Comparison of ENCODE assay signal across 9 cellular contexts in the genomic region with DNA sequence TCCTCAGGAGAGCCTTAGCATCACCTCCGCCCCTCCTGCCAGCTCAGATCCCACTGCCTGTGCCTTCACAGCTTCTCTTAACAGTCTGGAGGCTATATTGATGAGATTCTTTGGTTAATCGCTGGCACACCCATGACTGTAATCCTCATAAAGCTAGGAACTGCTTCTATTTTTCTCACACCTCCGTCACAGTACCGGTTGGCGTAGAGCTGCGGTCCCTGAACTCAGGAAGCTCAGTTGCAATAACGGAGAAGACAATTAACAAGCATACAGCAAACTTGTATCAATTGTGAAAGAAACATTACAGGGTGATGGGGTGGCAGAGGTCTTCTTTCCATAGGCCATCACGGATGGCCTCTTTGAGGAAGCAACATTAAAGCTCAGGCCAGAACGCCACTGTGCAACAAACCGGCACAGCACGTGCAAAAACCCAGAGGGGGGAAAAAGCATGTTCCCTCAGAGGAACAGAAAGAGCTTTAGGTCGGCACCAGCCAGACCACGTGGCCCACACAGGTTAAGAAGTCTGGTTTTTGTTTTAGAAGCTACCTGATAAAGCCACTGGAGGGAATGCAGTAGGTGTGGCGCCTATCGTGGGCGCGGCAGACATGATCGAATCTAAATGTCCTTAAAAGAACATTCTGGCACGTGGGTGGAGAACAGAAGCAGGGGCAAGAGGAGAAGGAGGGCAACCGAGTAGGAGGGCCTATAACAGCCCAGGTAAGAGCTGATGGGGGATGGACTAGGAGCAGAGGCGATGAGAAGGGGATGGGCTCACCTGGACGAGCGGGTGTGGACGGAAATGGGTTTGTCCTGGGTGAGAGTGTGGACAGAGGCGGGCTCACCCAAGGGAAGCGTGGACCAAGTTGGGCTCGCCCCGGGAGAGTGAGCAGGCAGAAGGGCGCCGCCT. TPM values are rescaled to one million over a fixed set of nuclear protein-coding genes. Genes with fewer than 3 reads are reported as not detected.
DNase-seq lines count a peak whose midpoint lies in the region; ATAC-seq, FAIRE-seq and TF ChIP-seq lines count a peak whose summit lies in the region.
"Not testable (repeated sequence)": the region's sequence is repeated elsewhere in the genome, so short reads cannot be mapped to it uniquely, and the experiment has no call there.
"Had no signal": no experiment of that assay in that cellular context is flagged by ENCODE, and none has a peak within 500 bp of the region (broad histone marks: within the 10 kb centered on the region; RNA-seq: fewer than 3 reads in every experiment).

No MANE protein-coding gene starts in this region.

- not testable (repeated sequence) for TF ChIP-seq POLR2A in ovary (IDR thresholded peaks at IDR 0.05)

- peak; percentile 33 for ATAC-seq in GM18502 (IDR thresholded peaks at IDR 0.05; ENCODE audit: poor library complexity, unreplicated experiment)
- ATAC-seq in activated T-cell treated with anti-CD3 and anti-CD28 coated beads, Interleukin-2, amount 50 U/mL, for 72 hours (replicated peaks in 1 of 2): peak; percentile 32 to 48
- ATAC-seq in effector memory CD8-positive, alpha-beta T cell (replicated peaks): peak; percentile 44
- not testable (repeated sequence) for ATAC-seq in upper lobe of right lung

- H3K4me3 Mint-ChIP-seq in activated T-cell treated with anti-CD3 and anti-CD28 coated beads, Interleukin-2, amount 50 U/mL, for 72 hours: peak overlapping the region; percentile 92 to 93
- peak overlapping the region; percentile 95 to 98 for H3K4me3 Mint-ChIP-seq in effector memory CD8-positive, alpha-beta T cell

- POLR2A ChIA-PET in HEK293 (lab: Yijun Ruan, JAX): not testable (repeated sequence)

- peak overlapping the region; percentile 68; the same call in 1 of the 2 replicates for H3K27ac ChIP-seq in HEK293 (ENCODE audit: extremely low read depth, low read depth, low read length)
- not testable (repeated sequence) for H3K27ac ChIP-seq in kidney (ENCODE audit: low read depth in 2 of 2, low read length in 2 of 2)
- H3K27ac ChIP-seq in ovary: peak overlapping the region in 1 of 2 donors; percentile 59
- H3K27ac ChIP-seq in upper lobe of right lung: peak overlapping the region; percentile 72

- not testable (repeated sequence) for H3K9me3 Mint-ChIP-seq in activated T-cell treated with anti-CD3 and anti-CD28 coated beads, Interleukin-2, amount 50 U/mL, for 72 hours; effector memory CD8-positive, alpha-beta T cell

- H3K9me3 ChIP-seq in HEK293 (ENCODE audit: control insufficient read depth, insufficient read depth, low read depth, low read length); kidney (ENCODE audit: control insufficient read depth in 1 of 2, low read length in 2 of 2); ovary; upper lobe of right lung: not testable (repeated sequence)

- intact Hi-C loops in kidney (cut with DNase I); upper lobe of right lung (cut with DNase I): not testable (repeated sequence)
- intact Hi-C loops in ovary (cut with DNase I): loop anchor here in 1 of 4 donors (10.0 kb wide), 1 partner anchor 96 kb away; a partner anchor contains a TSS

- TF ChIP-seq CTCF in HEK293 (tag by site-specific recombination; IDR thresholded peaks at IDR 0.05); kidney (IDR thresholded peaks at IDR 0.05; ENCODE audit: borderline replicate concordance, extremely low read depth, insufficient read depth); ovary (IDR thresholded peaks at IDR 0.05); upper lobe of right lung (IDR thresholded peaks at IDR 0.05): not testable (repeated sequence)

- not testable (repeated sequence) for H3K27me3 Mint-ChIP-seq in activated T-cell treated with anti-CD3 and anti-CD28 coated beads, Interleukin-2, amount 50 U/mL, for 72 hours (ENCODE audit: low read depth); effector memory CD8-positive, alpha-beta T cell

- not testable (repeated sequence) for H3K27me3 ChIP-seq in ovary, upper lobe of right lung

- H3K36me3 Mint-ChIP-seq in activated T-cell treated with anti-CD3 and anti-CD28 coated beads, Interleukin-2, amount 50 U/mL, for 72 hours (ENCODE audit: insufficient read depth in 2 of 2): not testable (repeated sequence)
- peaks cover 32% of the 10 kb centered on the region for H3K36me3 Mint-ChIP-seq in effector memory CD8-positive, alpha-beta T cell (ENCODE audit: insufficient read depth)

- DNase-seq in NCI-H146 (lab: John Stamatoyannopoulos, UW): peak; percentile 7
- DNase-seq in activated T-cell treated with anti-CD3 and anti-CD28 coated beads, Interleukin-2, amount 50 U/mL, for 72 hours; kidney; ovary; upper lobe of right lung: not testable (repeated sequence)
- peak in 1 of 3 experiments; percentile 25 for DNase-seq in effector memory CD8-positive, alpha-beta T cell

- H3K4me3 ChIP-seq in HEK293 (ENCODE audit: low read depth, low read length) (peak overlapping the region; percentile 92), kidney (ENCODE audit: low read length in 2 of 2) (peak overlapping the region; percentile 67 to 69), ovary (peak overlapping the region; percentile 76), upper lobe of right lung (peak overlapping the region; percentile 75)

- not testable (repeated sequence) for H3K4me1 ChIP-seq in HEK293 (ENCODE audit: control insufficient read depth, insufficient read depth, low read length); kidney (ENCODE audit: control insufficient read depth in 1 of 2, insufficient read depth in 1 of 2, low read depth in 1 of 2, low read length in 2 of 2); ovary (ENCODE audit: insufficient read depth); upper lobe of right lung

- H3K27ac Mint-ChIP-seq in activated T-cell treated with anti-CD3 and anti-CD28 coated beads, Interleukin-2, amount 50 U/mL, for 72 hours: peak overlapping the region; percentile 93
- H3K27ac Mint-ChIP-seq in effector memory CD8-positive, alpha-beta T cell: peak overlapping the region; percentile 93 to 96

- peak overlapping the region in 1 of 2 donors; percentile 34 for H3K9ac ChIP-seq in kidney (ENCODE audit: low read length in 2 of 2)

- CTCF ChIA-PET in HEK293 (lab: Yijun Ruan, JAX): not testable (repeated sequence)

- not testable (repeated sequence) for TF ChIP-seq EP300 in ovary (IDR thresholded peaks at IDR 0.05)

- H3K36me3 ChIP-seq in HEK293 (ENCODE audit: control insufficient read depth in 2 of 2, insufficient read depth in 1 of 2, low read length in 2 of 2): peaks cover 16 to 35% of the 10 kb centered on the region in 2 experiments; a peak in 2 of 3 replicates
- H3K36me3 ChIP-seq in kidney (ENCODE audit: control insufficient read depth in 1 of 2, insufficient read depth in 2 of 2, low read length in 2 of 2); ovary: not testable (repeated sequence)
- H3K36me3 ChIP-seq in upper lobe of right lung: peaks cover 20% of the 10 kb centered on the region

- FAIRE-seq in kidney (lab: Jason Lieb, UNC): not testable (repeated sequence)

- WGBS in ovary, 3 donors: 16 to 19% (median 18%) methylated on average over 13 to 20 of the region's 30 CpGs

- H3K4me1 Mint-ChIP-seq in activated T-cell treated with anti-CD3 and anti-CD28 coated beads, Interleukin-2, amount 50 U/mL, for 72 hours (ENCODE audit: low read depth): peaks cover 21% of the 10 kb centered on the region
- peaks cover 16 to 18% of the 10 kb centered on the region in 2 donors for H3K4me1 Mint-ChIP-seq in effector memory CD8-positive, alpha-beta T cell (ENCODE audit: low read depth in 2 of 2)

TF ChIP-seq in HEK293, 187 proteins besides CTCF, POLR2A, EP300 and RAD21:
- 0 out of 2 replicates have a peak, but pooled peaks have one; percentile 43 for TF ChIP-seq KLF9 (tag by site-specific recombination; IDR thresholded peaks at IDR 0.05; ENCODE audit: low read depth)
- TF ChIP-seq ZFHX2 (tag by site-specific recombination; conservative IDR thresholded peaks at IDR 0.05): 0 out of 2 replicates have a peak, but pooled peaks have one; percentile 23
- TF ChIP-seq EGR2 (tag by site-specific recombination; IDR thresholded peaks at IDR 0.05; ENCODE audit: low read depth): peak; percentile 56
- 0 out of 2 replicates have a peak, but pooled peaks have one; percentile 41 for TF ChIP-seq SP3 (tag by site-specific recombination; IDR thresholded peaks at IDR 0.05)
- peak; percentile 67 for TF ChIP-seq ZNF335 (tag by site-specific recombination; conservative IDR thresholded peaks at IDR 0.05)
- peak; percentile 24; the same call in 1 of the 2 replicates for TF ChIP-seq SP2 (tag by site-specific recombination; IDR thresholded peaks at IDR 0.05)

RNA-seq across cellular contexts. Expression of a gene that starts 0.7 kb away (rescaled TPM):
- total RNA-seq in activated T-cell treated with anti-CD3 and anti-CD28 coated beads, Interleukin-2, amount 50 U/mL, for 72 hours: 10 to 100 TPM; 32.5 to 35.9 TPM
- total RNA-seq in kidney (35.2 TPM), ovary (10 to 100 TPM; 20.1 to 43.9 (median 39.4) TPM), upper lobe of right lung (31.2 TPM)
- polyA plus RNA-seq in kidney (ENCODE audit: insufficient read depth, low read depth, low replicate concordance) (26.3 TPM), ovary (1 to 10 TPM; 9.3 to 9.6 TPM)

RNA-seq across cellular contexts. Expression of a gene that starts 34.9 kb away (rescaled TPM):
- total RNA-seq in activated T-cell treated with anti-CD3 and anti-CD28 coated beads, Interleukin-2, amount 50 U/mL, for 72 hours: 1 to 10 TPM; 1.2 to 1.6 TPM
- total RNA-seq in kidney: 3.1 TPM
- polyA plus RNA-seq in kidney (ENCODE audit: insufficient read depth, low read depth, low replicate concordance): 4.9 TPM
- 10 to 100 TPM in 6 of 7 donors, 1 to 10 TPM in 1; 8.1 to 27.8 (median 14.9) TPM for total RNA-seq in ovary
- polyA plus RNA-seq in ovary: 10 to 100 TPM; 14.3 to 22.5 TPM
- total RNA-seq in upper lobe of right lung: 1.2 TPM
- total RNA-seq: G401 had no signal
